Comparison of ENCODE assay signal across 8 cellular contexts in the genomic region with DNA sequence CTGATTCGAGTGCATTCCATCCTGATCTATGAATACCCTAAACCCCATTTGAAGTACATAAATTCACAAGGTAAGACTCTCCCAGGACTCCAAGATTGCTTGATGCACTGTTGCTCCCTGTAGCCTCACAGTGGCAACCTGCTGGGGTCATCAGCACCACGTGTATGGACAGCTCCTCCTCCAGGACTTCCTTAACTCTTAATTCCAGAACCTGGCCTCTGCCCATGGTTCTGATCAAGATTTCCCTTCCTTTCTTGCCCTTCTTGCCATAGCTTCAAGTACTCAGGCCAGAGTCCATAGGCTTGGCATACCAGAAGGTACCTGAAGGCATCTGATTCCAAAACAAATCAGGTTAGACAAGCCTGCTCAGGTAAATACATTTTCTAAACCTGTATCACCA. TPM values are rescaled to one million over a fixed set of nuclear protein-coding genes. Genes with fewer than 3 reads are reported as not detected.
DNase-seq lines count a peak whose midpoint lies in the region; ATAC-seq and TF ChIP-seq lines count a peak whose summit lies in the region.

No MANE protein-coding gene starts in this region.

- H3K36me3 ChIP-seq in lower lobe of right lung = no peaks in the 10 kb centered on the region

- ATAC-seq in lower lobe of right lung (peak; percentile 58 to 73), GM19463 (IDR thresholded peaks at IDR 0.05; ENCODE audit: unreplicated experiment) (no peak), sciatic nerve (no peak), HG03196 (IDR thresholded peaks at IDR 0.05; ENCODE audit: unreplicated experiment) (no peak)
- ATAC-seq in stimulated activated naive CD8-positive, alpha-beta T cell treated with anti-CD3 and anti-CD28 coated beads, Interleukin-15, Interleukin-2, amounts not matched to agents 100 U/mL and 50 U/mL, for 24 hours = no peak

- intact Hi-C loops in lower lobe of right lung (cut with DNase I) = no loop called here
- intact Hi-C loops in sciatic nerve (cut with DNase I) = no loop called here

- no peaks in the 10 kb centered on the region for H3K4me1 ChIP-seq in lower lobe of right lung

- TF ChIP-seq CTCF in lower lobe of right lung (IDR thresholded peaks at IDR 0.05) = no peak

- in situ Hi-C loops in T47D (cut with HindIII; ENCODE audit: low pct_unique_long_range_greater_than_20kb, low sequenced_read_pairs) = no loop called here

- peak; percentile 57 for DNase-seq in DMS53 (lab: John Stamatoyannopoulos, UW)
- peak; percentile 30 for DNase-seq in LoVo (ENCODE audit: low spot score)
- DNase-seq in T47D (ENCODE audit: low read depth in 1 of 2, low spot score in 1 of 2) = peak; percentile 57 to 93
- DNase-seq in lower lobe of right lung = no peak
- no peak for DNase-seq in sciatic nerve (ENCODE audit: low spot score)
- no peak for DNase-seq in stimulated activated naive CD8-positive, alpha-beta T cell treated with anti-CD3 and anti-CD28 coated beads, Interleukin-15, Interleukin-2, amounts not matched to agents 100 U/mL and 50 U/mL, for 24 hours

- H3K4me3 ChIP-seq in lower lobe of right lung = no peak overlapping the region

- no peak overlapping the region for H3K27ac ChIP-seq in lower lobe of right lung

- H3K9me3 ChIP-seq in lower lobe of right lung = no peaks in the 10 kb centered on the region

- H3K27me3 ChIP-seq in lower lobe of right lung (ENCODE audit: low read depth) = no peaks in the 10 kb centered on the region

RNA-seq across cellular contexts. Expression of gene NLK, which starts 34.0 kb away (rescaled TPM):
- total RNA-seq in lower lobe of right lung (23.8 TPM), sciatic nerve (34.9 TPM)

Comparison
In these comparisons a context has a peak if more than half of its experiments do, and no peak if none do; other contexts are left out.
1. DNase-seq: peak in DMS53 (single experiment), LoVo (single experiment) and T47D (2 of 2); none in lower lobe of right lung (single experiment), sciatic nerve (single experiment) and stimulated activated naive CD8-positive, alpha-beta T cell treated with anti-CD3 and anti-CD28 coated beads, Interleukin-15, Interleukin-2, amounts not matched to agents 100 U/mL and 50 U/mL, for 24 hours (single experiment).
2. ATAC-seq: peak in lower lobe of right lung (2 of 2); none in GM19463 (single experiment), sciatic nerve (single experiment), HG03196 (single experiment) and stimulated activated naive CD8-positive, alpha-beta T cell treated with anti-CD3 and anti-CD28 coated beads, Interleukin-15, Interleukin-2, amounts not matched to agents 100 U/mL and 50 U/mL, for 24 hours (single experiment).